Comparison of ENCODE assay signal across 8 cellular contexts in the genomic region with DNA sequence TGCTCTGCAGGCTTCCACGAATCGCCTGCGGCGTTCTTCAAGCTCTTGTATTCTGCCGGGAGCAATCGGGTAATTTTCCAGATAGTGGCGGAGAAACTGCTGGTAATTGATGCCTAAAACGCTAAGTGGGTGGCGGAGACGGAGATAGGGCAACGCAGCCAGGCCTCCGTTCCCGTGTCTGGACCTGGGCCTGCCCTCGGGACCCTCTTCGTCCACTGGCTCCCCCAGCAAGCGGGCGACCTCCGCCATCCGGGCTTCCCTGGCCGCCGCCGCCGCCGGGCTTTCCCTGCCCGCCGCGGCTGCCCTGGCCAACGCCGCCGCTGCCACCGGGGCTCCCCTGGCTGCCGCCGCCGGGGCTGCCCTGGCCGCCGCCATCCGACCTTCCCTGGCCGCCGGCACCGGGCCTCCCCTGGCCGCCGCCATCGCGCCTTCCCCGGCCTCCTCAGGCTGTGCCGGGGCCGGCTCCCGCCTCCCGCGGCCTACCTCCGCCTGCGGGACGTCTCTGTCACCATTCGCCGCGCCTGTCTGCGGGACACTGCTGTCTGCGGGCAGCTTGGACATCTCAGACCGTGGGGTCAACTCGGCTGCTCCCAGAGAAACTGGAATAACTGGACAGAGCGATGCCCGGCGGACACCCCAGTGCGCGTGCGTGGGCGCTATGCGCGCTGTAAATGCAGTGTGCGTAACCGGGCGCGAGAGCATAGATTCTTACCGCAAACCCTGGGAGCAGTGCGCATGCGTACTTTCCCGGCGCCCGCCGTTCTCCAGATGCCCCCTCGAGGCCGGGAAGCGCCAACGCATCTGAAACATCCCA. TPM values are rescaled to one million over a fixed set of nuclear protein-coding genes. Genes with fewer than 3 reads are reported as not detected.
DNase-seq lines count a peak whose midpoint lies in the region; ATAC-seq and TF ChIP-seq lines count a peak whose summit lies in the region.

A gene with protein sequence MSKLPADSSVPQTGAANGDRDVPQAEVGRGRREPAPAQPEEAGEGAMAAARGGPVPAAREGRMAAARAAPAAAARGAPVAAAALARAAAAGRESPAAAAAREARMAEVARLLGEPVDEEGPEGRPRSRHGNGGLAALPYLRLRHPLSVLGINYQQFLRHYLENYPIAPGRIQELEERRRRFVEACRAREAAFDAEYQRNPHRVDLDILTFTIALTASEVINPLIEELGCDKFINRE (minus strand): TSS at position 643 of the 814 bp plus-strand sequence. CDS start 82 bp downstream, at position 561.

- H3K27ac ChIP-seq in thyroid gland, result peak within 1 kb of the TSS; percentile 70 to 98 (median 88)

- H3K36me3 Mint-ChIP-seq in activated naive CD8-positive, alpha-beta T cell treated with anti-CD3 and anti-CD28 coated beads for 36 hours, result peaks cover 4% of the 10 kb centered on the region
- H3K36me3 Mint-ChIP-seq in osteocyte (ENCODE audit: unreplicated experiment), result no peaks in the 10 kb centered on the region

- H3K9me3 Mint-ChIP-seq in activated naive CD8-positive, alpha-beta T cell treated with anti-CD3 and anti-CD28 coated beads for 36 hours, result no peaks in the 10 kb centered on the region
- H3K9me3 Mint-ChIP-seq in osteocyte (ENCODE audit: unreplicated experiment), result no peaks in the 10 kb centered on the region

- H3K9me3 ChIP-seq in thyroid gland, result no peaks in the 10 kb centered on the region

- 0 to 1% methylated on average over 15 to 26 of the region's 84 CpGs for WGBS in thyroid gland, 2 donors

- H3K27ac Mint-ChIP-seq in activated naive CD8-positive, alpha-beta T cell treated with anti-CD3 and anti-CD28 coated beads for 36 hours, result peak within 1 kb of the TSS; percentile 92
- peak within 1 kb of the TSS; percentile 97 for H3K27ac Mint-ChIP-seq in osteocyte (ENCODE audit: unreplicated experiment)

- peak; percentile 49 to 94 for TF ChIP-seq POLR2A in thyroid gland (IDR thresholded peaks at IDR 0.05)

- intact Hi-C loops in head of caudate nucleus (cut with DNase I), result no loop called here
- intact Hi-C loops in thyroid gland (cut with DNase I), result loop anchor here (5.0 to 10.0 kb wide), 2 partner anchors 42 to 95 kb away; a partner anchor contains a TSS

- peaks cover 9 to 12% of the 10 kb centered on the region in 2 donors for H3K4me1 ChIP-seq in thyroid gland

- peaks cover 4% of the 10 kb centered on the region for H3K27me3 Mint-ChIP-seq in activated naive CD8-positive, alpha-beta T cell treated with anti-CD3 and anti-CD28 coated beads for 36 hours
- peaks cover 12% of the 10 kb centered on the region for H3K27me3 Mint-ChIP-seq in osteocyte (ENCODE audit: unreplicated experiment)

- H3K27me3 ChIP-seq in thyroid gland, result no peaks in the 10 kb centered on the region

- H3K4me3 Mint-ChIP-seq in activated naive CD8-positive, alpha-beta T cell treated with anti-CD3 and anti-CD28 coated beads for 36 hours, result peak within 1 kb of the TSS; percentile 95
- peak within 1 kb of the TSS; percentile 92 for H3K4me3 Mint-ChIP-seq in osteocyte (ENCODE audit: unreplicated experiment)

- DNase-seq in GM10266 (ENCODE audit: extremely low spot score) (peak; percentile 97), NCI-H1105 (lab: John Stamatoyannopoulos, UW) (peak; percentile 93), SKM-1 treated with dmso at 0.1 percent for 144 hours (lab: John Stamatoyannopoulos, UW; ENCODE audit: unreplicated experiment) (peak; percentile 95), head of caudate nucleus (peak; percentile 90 to 99 (median 96)), osteocyte (ENCODE audit: extremely low spot score, unreplicated experiment) (peak; percentile 98), thyroid gland (peak; percentile 95 to 96)
- DNase-seq in activated naive CD8-positive, alpha-beta T cell treated with anti-CD3 and anti-CD28 coated beads for 36 hours, result peak; percentile 93

- H3K4me1 Mint-ChIP-seq in activated naive CD8-positive, alpha-beta T cell treated with anti-CD3 and anti-CD28 coated beads for 36 hours, result peaks cover 54% of the 10 kb centered on the region
- H3K4me1 Mint-ChIP-seq in osteocyte (ENCODE audit: unreplicated experiment), result peaks cover 20% of the 10 kb centered on the region

- ATAC-seq in HG02623 (IDR thresholded peaks at IDR 0.05; ENCODE audit: unreplicated experiment), result peak; percentile 88

- H3K4me3 ChIP-seq in thyroid gland (replicated peaks in 1 of 3), result peak within 1 kb of the TSS; percentile 23 to 87 (median 47)

- no peaks in the 10 kb centered on the region for H3K36me3 ChIP-seq in thyroid gland

- TF ChIP-seq CTCF in GM10266 (IDR thresholded peaks at IDR 0.05; ENCODE audit: control insufficient read depth, insufficient read depth, low read depth, missing control alignments) (peak; percentile 82), osteocyte (IDR thresholded peaks at IDR 0.05) (peak; percentile 81), thyroid gland (IDR thresholded peaks at IDR 0.05) (peak; percentile 53 to 96 (median 82))

RNA-seq across cellular contexts. Expression of the gene that starts here (rescaled TPM):
- 10 to 100 TPM; 13.6 to 14.2 TPM for total RNA-seq in activated naive CD8-positive, alpha-beta T cell treated with anti-CD3 and anti-CD28 coated beads for 36 hours
- 16.6 and 18.1 TPM in 2 replicates for total RNA-seq in osteocyte
- 10 to 100 TPM; 15.3 to 24.4 (median 19.8) TPM for total RNA-seq in thyroid gland

Comparison
In these comparisons a context has a peak if more than half of its experiments do, and no peak if none do; other contexts are left out.
1. Peak in every context shown above with its lines: DNase-seq, ATAC-seq, H3K4me3 ChIP-seq and H3K27ac ChIP-seq.